ENCODE assay signal across 1 cellular context in the genomic region with DNA sequence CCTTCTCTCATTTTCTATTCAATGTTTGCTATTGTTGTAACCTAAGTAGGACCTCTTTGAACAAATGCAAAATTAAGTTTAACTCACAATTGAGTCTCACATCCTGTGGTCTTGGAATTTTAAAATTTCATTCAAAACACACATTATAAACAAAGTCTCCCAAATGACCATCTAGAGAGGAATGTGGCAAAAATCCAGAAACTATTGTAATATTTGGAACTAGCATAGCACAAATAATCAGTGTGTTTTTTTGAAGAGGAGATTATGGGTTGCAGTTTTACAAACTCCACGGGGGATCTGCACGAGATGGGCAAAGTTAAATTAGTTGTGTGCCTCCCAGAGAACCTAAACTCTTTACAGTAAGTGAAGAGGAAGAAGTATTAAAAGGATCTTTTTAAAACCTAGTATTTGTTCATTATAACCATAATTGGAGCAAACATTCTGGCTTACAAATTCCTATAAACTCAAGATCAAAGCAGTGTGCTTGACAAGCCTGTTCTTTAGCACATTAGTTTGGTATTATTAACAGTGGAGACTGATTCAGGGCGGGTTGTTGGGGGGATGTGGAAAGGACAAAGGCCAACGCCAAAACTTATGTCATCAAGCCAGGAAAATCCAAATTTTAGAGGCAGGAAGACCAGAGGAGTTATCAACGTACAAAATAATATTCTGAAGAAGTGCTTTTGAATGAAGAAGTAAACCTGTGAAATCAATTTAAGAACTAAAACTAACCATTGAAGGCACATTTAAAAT.
A peak's percentile ranks its signal among the peaks of the same experiment; 100 is the strongest.
TF ChIP-seq lines count a peak whose summit lies in the region.

No MANE protein-coding gene starts in this region.

TF ChIP-seq in HEK293, 187 proteins besides CTCF, POLR2A, EP300 and RAD21 (continued from another document):
- TF ChIP-seq, protein P1, sequence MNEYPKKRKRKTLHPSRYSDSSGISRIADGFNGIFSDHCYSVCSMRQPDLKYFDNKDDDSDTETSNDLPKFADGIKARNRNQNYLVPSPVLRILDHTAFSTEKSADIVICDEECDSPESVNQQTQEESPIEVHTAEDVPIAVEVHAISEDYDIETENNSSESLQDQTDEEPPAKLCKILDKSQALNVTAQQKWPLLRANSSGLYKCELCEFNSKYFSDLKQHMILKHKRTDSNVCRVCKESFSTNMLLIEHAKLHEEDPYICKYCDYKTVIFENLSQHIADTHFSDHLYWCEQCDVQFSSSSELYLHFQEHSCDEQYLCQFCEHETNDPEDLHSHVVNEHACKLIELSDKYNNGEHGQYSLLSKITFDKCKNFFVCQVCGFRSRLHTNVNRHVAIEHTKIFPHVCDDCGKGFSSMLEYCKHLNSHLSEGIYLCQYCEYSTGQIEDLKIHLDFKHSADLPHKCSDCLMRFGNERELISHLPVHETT (tag by site-specific recombination; IDR thresholded peaks at IDR 0.05), result no peak
- TF ChIP-seq, protein P2, sequence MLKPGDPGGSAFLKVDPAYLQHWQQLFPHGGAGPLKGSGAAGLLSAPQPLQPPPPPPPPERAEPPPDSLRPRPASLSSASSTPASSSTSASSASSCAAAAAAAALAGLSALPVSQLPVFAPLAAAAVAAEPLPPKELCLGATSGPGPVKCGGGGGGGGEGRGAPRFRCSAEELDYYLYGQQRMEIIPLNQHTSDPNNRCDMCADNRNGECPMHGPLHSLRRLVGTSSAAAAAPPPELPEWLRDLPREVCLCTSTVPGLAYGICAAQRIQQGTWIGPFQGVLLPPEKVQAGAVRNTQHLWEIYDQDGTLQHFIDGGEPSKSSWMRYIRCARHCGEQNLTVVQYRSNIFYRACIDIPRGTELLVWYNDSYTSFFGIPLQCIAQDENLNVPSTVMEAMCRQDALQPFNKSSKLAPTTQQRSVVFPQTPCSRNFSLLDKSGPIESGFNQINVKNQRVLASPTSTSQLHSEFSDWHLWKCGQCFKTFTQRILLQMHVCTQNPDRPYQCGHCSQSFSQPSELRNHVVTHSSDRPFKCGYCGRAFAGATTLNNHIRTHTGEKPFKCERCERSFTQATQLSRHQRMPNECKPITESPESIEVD (tag by site-specific recombination; IDR thresholded peaks at IDR 0.05), result peak; percentile 92
- TF ChIP-seq, protein P3, sequence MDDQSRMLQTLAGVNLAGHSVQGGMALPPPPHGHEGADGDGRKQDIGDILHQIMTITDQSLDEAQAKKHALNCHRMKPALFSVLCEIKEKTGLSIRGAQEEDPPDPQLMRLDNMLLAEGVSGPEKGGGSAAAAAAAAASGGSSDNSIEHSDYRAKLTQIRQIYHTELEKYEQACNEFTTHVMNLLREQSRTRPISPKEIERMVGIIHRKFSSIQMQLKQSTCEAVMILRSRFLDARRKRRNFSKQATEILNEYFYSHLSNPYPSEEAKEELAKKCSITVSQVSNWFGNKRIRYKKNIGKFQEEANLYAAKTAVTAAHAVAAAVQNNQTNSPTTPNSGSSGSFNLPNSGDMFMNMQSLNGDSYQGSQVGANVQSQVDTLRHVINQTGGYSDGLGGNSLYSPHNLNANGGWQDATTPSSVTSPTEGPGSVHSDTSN (CRISPR knock-in tag; IDR thresholded peaks at IDR 0.05), result no peak
- no peak for TF ChIP-seq SCRT2 (tag by site-specific recombination; IDR thresholded peaks at IDR 0.05)
- TF ChIP-seq GLIS1 (tag by site-specific recombination; IDR thresholded peaks at IDR 0.05), result 0 out of 2 replicates have a peak, but pooled peaks have one; percentile 16
- TF ChIP-seq, protein P4, sequence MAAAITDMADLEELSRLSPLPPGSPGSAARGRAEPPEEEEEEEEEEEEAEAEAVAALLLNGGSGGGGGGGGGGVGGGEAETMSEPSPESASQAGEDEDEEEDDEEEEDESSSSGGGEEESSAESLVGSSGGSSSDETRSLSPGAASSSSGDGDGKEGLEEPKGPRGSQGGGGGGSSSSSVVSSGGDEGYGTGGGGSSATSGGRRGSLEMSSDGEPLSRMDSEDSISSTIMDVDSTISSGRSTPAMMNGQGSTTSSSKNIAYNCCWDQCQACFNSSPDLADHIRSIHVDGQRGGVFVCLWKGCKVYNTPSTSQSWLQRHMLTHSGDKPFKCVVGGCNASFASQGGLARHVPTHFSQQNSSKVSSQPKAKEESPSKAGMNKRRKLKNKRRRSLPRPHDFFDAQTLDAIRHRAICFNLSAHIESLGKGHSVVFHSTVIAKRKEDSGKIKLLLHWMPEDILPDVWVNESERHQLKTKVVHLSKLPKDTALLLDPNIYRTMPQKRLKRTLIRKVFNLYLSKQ (tag by site-specific recombination; IDR thresholded peaks at IDR 0.05; ENCODE audit: borderline replicate concordance), result no peak
- peak; percentile 55 for TF ChIP-seq FEZF1 (tag by site-specific recombination; IDR thresholded peaks at IDR 0.05)
- TF ChIP-seq IKZF3 (tag by site-specific recombination; IDR thresholded peaks at IDR 0.05), result 0 out of 2 replicates have a peak, but pooled peaks have one; percentile 15
- no peak for TF ChIP-seq PRDM4 (tag by site-specific recombination; IDR thresholded peaks at IDR 0.05)
- peak; percentile 46; the same call in 1 of the 2 replicates for TF ChIP-seq TCF7L2 (IDR thresholded peaks at IDR 0.05; ENCODE audit: borderline replicate concordance, low read depth, low read length)
